18 cellular contexts compared by ENCODE assay signal in genomic region chr1:215290018-215290417, GRCh38.
DNase-seq lines count a peak whose midpoint lies in the region; FAIRE-seq lines count a peak whose summit lies in the region.
"Had no signal": no experiment of that assay in that cellular context is flagged by ENCODE, and none has a peak within 500 bp of the region (broad histone marks: within the 10 kb centered on the region; RNA-seq: fewer than 3 reads in every experiment).

No MANE protein-coding gene starts in this region.

- H3K27me3 ChIP-seq in mesendoderm (ENCODE audit: insufficient read depth, low read length, poor library complexity): no peaks in the 10 kb centered on the region
- H3K27me3 ChIP-seq: BLaER1 treated with 17β-estradiol and CSF1 and Interleukin-3, amounts not matched to agents 10 nM and 100 nM had no signal

- H3K9ac ChIP-seq in mesendoderm (ENCODE audit: low read length): no peak overlapping the region
- H3K9ac ChIP-seq: BLaER1 treated with 17β-estradiol and CSF1 and Interleukin-3, amounts not matched to agents 10 nM and 100 nM had no signal

- no peaks in the 10 kb centered on the region for H3K4me1 ChIP-seq in mesendoderm (ENCODE audit: control insufficient read depth, low read depth, low read length)
- H3K4me1 ChIP-seq: HAP-1 had no signal

- no peak overlapping the region for H3K27ac Mint-ChIP-seq in activated T-helper 1 cell treated with anti-CD3 and anti-CD28 coated beads, Interleukin-12 subunit alpha, Interleukin-12 subunit beta, Interleukin-2, Interleukin-4 antibody, amounts not matched to agents 30 ng/mL and 10 ng/mL and 1 ng/mL, durations not matched to agents 14 hours and 24 hours and 36 hours
- H3K27ac Mint-ChIP-seq: CD8-positive, alpha-beta T cell had no signal

- H3K27me3 Mint-ChIP-seq in activated T-helper 1 cell treated with anti-CD3 and anti-CD28 coated beads, Interleukin-12 subunit alpha, Interleukin-12 subunit beta, Interleukin-2, Interleukin-4 antibody, amounts not matched to agents 30 ng/mL and 10 ng/mL and 1 ng/mL, durations not matched to agents 14 hours and 24 hours and 36 hours (ENCODE audit: insufficient read depth): no peaks in the 10 kb centered on the region

- H3K18ac ChIP-seq in mesendoderm (ENCODE audit: low read length): no peak overlapping the region

- no peak overlapping the region for H4K5ac ChIP-seq in mesendoderm (ENCODE audit: low read length)

- no peaks in the 10 kb centered on the region for H3K36me3 ChIP-seq in mesendoderm (ENCODE audit: control insufficient read depth, insufficient read depth, low read length)
- H3K36me3 ChIP-seq: HAP-1 had no signal

- no peak overlapping the region for H2AK5ac ChIP-seq in mesendoderm (ENCODE audit: low read length)

- no peak overlapping the region for H3K4me2 ChIP-seq in mesendoderm (ENCODE audit: low read length)
- H3K4me2 ChIP-seq: BLaER1 treated with 17β-estradiol and CSF1 and Interleukin-3, amounts not matched to agents 10 nM and 100 nM had no signal

- H2BK5ac ChIP-seq in mesendoderm (ENCODE audit: low read length): no peak overlapping the region

- H3K9me3 Mint-ChIP-seq in activated T-helper 1 cell treated with anti-CD3 and anti-CD28 coated beads, Interleukin-12 subunit alpha, Interleukin-12 subunit beta, Interleukin-2, Interleukin-4 antibody, amounts not matched to agents 30 ng/mL and 10 ng/mL and 1 ng/mL, durations not matched to agents 14 hours and 24 hours and 36 hours: peaks cover 4% of the 10 kb centered on the region

- no peaks in the 10 kb centered on the region for H3K79me1 ChIP-seq in mesendoderm (ENCODE audit: low read length)

- no peak overlapping the region for H2BK15ac ChIP-seq in mesendoderm (replicated peaks; ENCODE audit: low read depth)

- H4K8ac ChIP-seq in mesendoderm (ENCODE audit: low read depth, low read length): no peak overlapping the region

- H3K23ac ChIP-seq in mesendoderm (ENCODE audit: low read length): no peak overlapping the region

- no peak overlapping the region for H3K56ac ChIP-seq in mesendoderm (ENCODE audit: low read length)

- no peak overlapping the region for H3K4me3 ChIP-seq in mesendoderm (ENCODE audit: low read length)
- H3K4me3 ChIP-seq: BLaER1 treated with 17β-estradiol and CSF1 and Interleukin-3, amounts not matched to agents 10 nM and 100 nM; HAP-1 had no signal

- no peaks in the 10 kb centered on the region for H3K36me3 Mint-ChIP-seq in activated T-helper 1 cell treated with anti-CD3 and anti-CD28 coated beads, Interleukin-12 subunit alpha, Interleukin-12 subunit beta, Interleukin-2, Interleukin-4 antibody, amounts not matched to agents 30 ng/mL and 10 ng/mL and 1 ng/mL, durations not matched to agents 14 hours and 24 hours and 36 hours (ENCODE audit: low read depth)
- H3K36me3 Mint-ChIP-seq: CD8-positive, alpha-beta T cell had no signal

- no peak overlapping the region for H2BK120ac ChIP-seq in mesendoderm (ENCODE audit: low read depth, low read length)

- peak; percentile 64 for DNase-seq in AG08395 (ENCODE audit: low spot score)
- peak; percentile 50 for DNase-seq in GM03348 (ENCODE audit: low spot score)
- peak; percentile 6 for DNase-seq in NCI-H226
- peak; percentile 62 for DNase-seq in fibroblast of peridontal ligament (ENCODE audit: extremely low read depth)
- no peak for DNase-seq in inferior parietal cortex (ENCODE audit: extremely low spot score)
- DNase-seq in mesendoderm: no peak
- DNase-seq in frontal cortex (ENCODE audit: low spot score in 2 of 2): no peak
- no peak for DNase-seq in activated T-helper 1 cell treated with anti-CD3 and anti-CD28 coated beads, Interleukin-12 subunit alpha, Interleukin-12 subunit beta, Interleukin-2, Interleukin-4 antibody, amounts not matched to agents 30 ng/mL and 10 ng/mL and 1 ng/mL, durations not matched to agents 14 hours and 24 hours and 36 hours (ENCODE audit: low spot score)
- DNase-seq: Calu3; CD8-positive, alpha-beta T cell; NCI-H1105; NCI-H2081 treated with DMSO at 0.1 percent for 48 hours; NCI-H510A; NCI-H82; OCI-M1; SHP77 treated with DMSO at 0.1 percent for 48 hours had no signal

- H3K4me1 Mint-ChIP-seq in activated T-helper 1 cell treated with anti-CD3 and anti-CD28 coated beads, Interleukin-12 subunit alpha, Interleukin-12 subunit beta, Interleukin-2, Interleukin-4 antibody, amounts not matched to agents 30 ng/mL and 10 ng/mL and 1 ng/mL, durations not matched to agents 14 hours and 24 hours and 36 hours (ENCODE audit: low read depth): no peaks in the 10 kb centered on the region

- H3K79me2 ChIP-seq in mesendoderm (ENCODE audit: control insufficient read depth, insufficient read depth, low read length): no peaks in the 10 kb centered on the region

- no peak overlapping the region for H3K27ac ChIP-seq in mesendoderm (ENCODE audit: low read depth, low read length)
- H3K27ac ChIP-seq: BLaER1 treated with 17β-estradiol and CSF1 and Interleukin-3, amounts not matched to agents 10 nM and 100 nM had no signal

- H3K4me3 Mint-ChIP-seq in activated T-helper 1 cell treated with anti-CD3 and anti-CD28 coated beads, Interleukin-12 subunit alpha, Interleukin-12 subunit beta, Interleukin-2, Interleukin-4 antibody, amounts not matched to agents 30 ng/mL and 10 ng/mL and 1 ng/mL, durations not matched to agents 14 hours and 24 hours and 36 hours: no peak overlapping the region
- H3K4me3 Mint-ChIP-seq: CD8-positive, alpha-beta T cell had no signal

- intact Hi-C loops in activated T-helper 1 cell treated with anti-CD3 and anti-CD28 coated beads, Interleukin-12 subunit alpha, Interleukin-12 subunit beta, Interleukin-2, Interleukin-4 antibody, amounts not matched to agents 30 ng/mL and 10 ng/mL and 1 ng/mL, durations not matched to agents 14 hours and 24 hours and 36 hours (cut with micrococcal nuclease): no loop called here

- FAIRE-seq in frontal cortex (lab: Jason Lieb, UNC): no peak

- H3K4ac ChIP-seq in mesendoderm (ENCODE audit: low read depth, low read length): no peak overlapping the region

Comparison
In these comparisons a context has a peak if more than half of its experiments do, and no peak if none do; other contexts are left out.
1. DNase-seq: peak in AG08395 (single experiment), GM03348 (single experiment), NCI-H226 (single experiment) and fibroblast of peridontal ligament (single experiment); none in inferior parietal cortex (single experiment), mesendoderm (single experiment), frontal cortex (0 of 2) and activated T-helper 1 cell treated with anti-CD3 and anti-CD28 coated beads, Interleukin-12 subunit alpha, Interleukin-12 subunit beta, Interleukin-2, Interleukin-4 antibody, amounts not matched to agents 30 ng/mL and 10 ng/mL and 1 ng/mL, durations not matched to agents 14 hours and 24 hours and 36 hours (single experiment).